In genomic region chr18:12200186-12200585, GRCh38 we compare ENCODE assay signal across 13 cellular contexts. TPM values are rescaled to one million over a fixed set of nuclear protein-coding genes. Genes with fewer than 3 reads are reported as not detected.
A peak's percentile ranks its signal among the peaks of the same experiment; 100 is the strongest.
DNase-seq lines count a peak whose midpoint lies in the region; ATAC-seq and TF ChIP-seq lines count a peak whose summit lies in the region.
"Not testable (repeated sequence)": the region's sequence is repeated elsewhere in the genome, so short reads cannot be mapped to it uniquely, and the experiment has no call there.
"Had no signal": no experiment of that assay in that cellular context is flagged by ENCODE, and none has a peak within 500 bp of the region (broad histone marks: within the 10 kb centered on the region; RNA-seq: fewer than 3 reads in every experiment).

No MANE protein-coding gene starts in this region.

- not testable (repeated sequence) for H3K9me3 Mint-ChIP-seq in activated T-helper 17 cell treated with anti-CD3 and anti-CD28 coated beads, Interleukin-2, amount 50 U/mL, for 72 hours; memory B cell

- not testable (repeated sequence) for H3K4me1 Mint-ChIP-seq in activated T-helper 17 cell treated with anti-CD3 and anti-CD28 coated beads, Interleukin-2, amount 50 U/mL, for 72 hours; memory B cell

- POLR2A ChIA-PET in PC-3 (lab: Charles Lee; ENCODE audit: unreplicated experiment): not testable (repeated sequence)

- H3K36me3 ChIP-seq in PC-3 (ENCODE audit: low read depth, low read length): not testable (repeated sequence)

- H3K9me3 ChIP-seq in PC-3 (ENCODE audit: low read length): not testable (repeated sequence)

- not testable (repeated sequence) for H3K4me2 ChIP-seq in PC-3 (ENCODE audit: low read length)

- not testable (repeated sequence) for H3K4me3 ChIP-seq in PC-3 (ENCODE audit: low read length)

- not testable (repeated sequence) for H3K27ac ChIP-seq in PC-3 (ENCODE audit: low read length)

- not testable (repeated sequence) for H3K9me2 ChIP-seq in PC-3 (replicated peaks; ENCODE audit: low read length)

- H3K4me3 Mint-ChIP-seq in activated T-helper 17 cell treated with anti-CD3 and anti-CD28 coated beads, Interleukin-2, amount 50 U/mL, for 72 hours; memory B cell: not testable (repeated sequence)

- peak; percentile 63 for DNase-seq in DMS53 (lab: John Stamatoyannopoulos, UW)
- peak; percentile 42 for DNase-seq in PC-3
- not testable (repeated sequence) for DNase-seq in memory B cell (ENCODE audit: low spot score in 2 of 2)

- H3K27ac Mint-ChIP-seq in activated T-helper 17 cell treated with anti-CD3 and anti-CD28 coated beads, Interleukin-2, amount 50 U/mL, for 72 hours; memory B cell: not testable (repeated sequence)

- H3K27me3 ChIP-seq in PC-3 (ENCODE audit: low read length): not testable (repeated sequence)

- TF ChIP-seq CTCF in PC-3 (conservative IDR thresholded peaks at IDR 0.05; ENCODE audit: low read depth, low read length): not testable (repeated sequence)

- H3K27me3 Mint-ChIP-seq in activated T-helper 17 cell treated with anti-CD3 and anti-CD28 coated beads, Interleukin-2, amount 50 U/mL, for 72 hours; memory B cell: not testable (repeated sequence)

- not testable (repeated sequence) for H2AFZ ChIP-seq in PC-3 (ENCODE audit: low read length)

- H4K20me1 ChIP-seq in PC-3 (ENCODE audit: low read length): not testable (repeated sequence)

- intact Hi-C loops in PC-3 (cut with micrococcal nuclease): not testable (repeated sequence)

- ATAC-seq in GM18868 (IDR thresholded peaks at IDR 0.05; ENCODE audit: unreplicated experiment): peak; percentile 94
- peak; percentile 95 for ATAC-seq in GM21515 (IDR thresholded peaks at IDR 0.05; ENCODE audit: unreplicated experiment)
- ATAC-seq in HG02970 (IDR thresholded peaks at IDR 0.05; ENCODE audit: low FRiP score, unreplicated experiment): peak; percentile 96
- ATAC-seq in HG03521 (IDR thresholded peaks at IDR 0.05; ENCODE audit: unreplicated experiment): peak; percentile 99
- ATAC-seq in PC-3: peak; percentile 96
- ATAC-seq in activated T-helper 17 cell treated with anti-CD3 and anti-CD28 coated beads, Interleukin-2, amount 50 U/mL, for 72 hours (replicated peaks): peak; percentile 94
- ATAC-seq in memory B cell (ENCODE audit: low read depth): peak; percentile 99

- not testable (repeated sequence) for H3F3A ChIP-seq in PC-3 (ENCODE audit: low read length, unreplicated experiment)

- H3K4me1 ChIP-seq in PC-3 (ENCODE audit: insufficient read depth, low read length): not testable (repeated sequence)

- CTCF ChIA-PET in PC-3 (lab: Charles Lee): not testable (repeated sequence)

- H3K36me3 Mint-ChIP-seq in activated T-helper 17 cell treated with anti-CD3 and anti-CD28 coated beads, Interleukin-2, amount 50 U/mL, for 72 hours (ENCODE audit: low read depth); memory B cell: not testable (repeated sequence)

- not testable (repeated sequence) for H3K9ac ChIP-seq in PC-3 (ENCODE audit: low read length)

- H3K79me2 ChIP-seq in PC-3 (ENCODE audit: low read length): not testable (repeated sequence)

- BruUV-seq in PC-3 (replicated peaks; lab: Mats Ljungman, UMichigan): not testable (repeated sequence)

RNA-seq across cellular contexts. Expression of gene CIDEA, which starts 54.0 kb away (rescaled TPM):
- not detected in 2 replicates for total RNA-seq in PC-3 (2014; rRNA removed)
- not detected for total RNA-seq in activated T-helper 17 cell treated with anti-CD3 and anti-CD28 coated beads, Interleukin-2, amount 50 U/mL, for 72 hours
- total RNA-seq: activated CD4-positive, alpha-beta T cell treated with anti-CD3 and anti-CD28 coated beads, Interleukin-2, amount 10 ng/mL, durations not matched to agents 7 days and 5 days; cardiac muscle cell; hepatocyte; HepG2; liver had no signal
